Comparison of ENCODE assay signal across 10 cellular contexts in the genomic region with DNA sequence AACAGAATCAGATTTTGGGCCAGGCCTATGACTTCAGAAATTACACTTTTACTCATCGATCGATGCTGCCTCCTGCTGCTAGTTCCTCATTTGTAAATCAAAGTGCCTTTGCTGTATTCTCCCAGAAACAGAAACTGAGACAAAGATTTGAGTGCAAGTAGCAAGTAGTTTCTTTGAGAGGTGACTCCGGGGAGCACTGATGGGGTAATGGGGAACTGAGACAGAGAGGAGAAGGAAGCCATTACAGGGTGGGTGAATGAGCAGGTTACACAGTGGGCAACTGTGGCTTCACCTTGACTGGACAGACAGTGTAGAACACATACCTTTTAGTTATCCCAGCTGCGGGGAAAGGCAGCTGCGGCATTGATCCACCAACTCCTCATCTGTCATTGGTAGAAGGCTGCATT. TPM values are rescaled to one million over a fixed set of nuclear protein-coding genes. Genes with fewer than 3 reads are reported as not detected.
DNase-seq lines count a peak whose midpoint lies in the region; ATAC-seq and TF ChIP-seq lines count a peak whose summit lies in the region.
"Had no signal": no experiment of that assay in that cellular context is flagged by ENCODE, and none has a peak within 500 bp of the region (broad histone marks: within the 10 kb centered on the region; RNA-seq: fewer than 3 reads in every experiment).

No MANE protein-coding gene starts in this region.

- no peaks in the 10 kb centered on the region for H3K4me1 ChIP-seq in neuronal stem cell (ENCODE audit: control insufficient read depth in 2 of 2, insufficient read depth in 1 of 2, low read depth in 1 of 2, low read length in 2 of 2)

- H3K9me3 ChIP-seq in neuronal stem cell (replicated peaks in 1 of 2; ENCODE audit: control insufficient read depth in 2 of 2, insufficient read depth in 1 of 2, low read depth in 1 of 2, low read length in 2 of 2) = peaks cover 0 to 3% of the 10 kb centered on the region in 2 donors

- no peak overlapping the region for H2BK120ac ChIP-seq in neuronal stem cell (ENCODE audit: low read depth, low read length)

- no peak overlapping the region for H3K27ac ChIP-seq in neuronal stem cell (replicated peaks; ENCODE audit: low read length)
- no peak overlapping the region for H3K27ac ChIP-seq in coronary artery

- no peak overlapping the region for H2AFZ ChIP-seq in neuronal stem cell (ENCODE audit: low read length)

- TF ChIP-seq CTCF in coronary artery (IDR thresholded peaks at IDR 0.05) = no peak

- ATAC-seq in GM18907 (IDR thresholded peaks at IDR 0.05; ENCODE audit: unreplicated experiment) (peak; percentile 87), HG02571 (IDR thresholded peaks at IDR 0.05; ENCODE audit: unreplicated experiment) (peak; percentile 84), HG03521 (IDR thresholded peaks at IDR 0.05; ENCODE audit: unreplicated experiment) (peak; percentile 77)

- no peak overlapping the region for H3K9ac ChIP-seq in neuronal stem cell (ENCODE audit: low read depth, low read length, poor library complexity)

- no peak overlapping the region for H4K91ac ChIP-seq in neuronal stem cell (ENCODE audit: low read depth, low read length, poor library complexity)

- H3K36me3 ChIP-seq in neuronal stem cell (replicated peaks in 1 of 2; ENCODE audit: control insufficient read depth in 2 of 2, insufficient read depth in 2 of 2, low read length in 2 of 2) = no peaks in the 10 kb centered on the region

- H3K4me2 ChIP-seq in neuronal stem cell (ENCODE audit: insufficient read depth, low read length, poor library complexity, severe bottlenecking) = no peak overlapping the region

- no peaks in the 10 kb centered on the region for H3K79me1 ChIP-seq in neuronal stem cell (ENCODE audit: low read depth, low read length)

- WGBS in neuronal stem cell (ENCODE audit: extremely low coverage in 2 of 2, insufficient read length in 2 of 2, insufficient replicate concordance in 1 of 2), 2 donors = no CpG with 5 or more reads among the region's 5 CpGs

- no peak overlapping the region for H3K4ac ChIP-seq in neuronal stem cell (ENCODE audit: low read length)

- peak overlapping the region; percentile 15 for H3K18ac ChIP-seq in neuronal stem cell (ENCODE audit: low read length)

- H2AK5ac ChIP-seq in neuronal stem cell (ENCODE audit: low read depth, low read length) = no peak overlapping the region

- no peak overlapping the region for H3K14ac ChIP-seq in neuronal stem cell (ENCODE audit: low read length)

- H3K4me3 ChIP-seq in neuronal stem cell (ENCODE audit: low read length in 2 of 2) = no peak overlapping the region
- H3K4me3 ChIP-seq in coronary artery = no peak overlapping the region

- no peak overlapping the region for H2BK12ac ChIP-seq in neuronal stem cell (ENCODE audit: low read length)

- no peak overlapping the region for H2BK5ac ChIP-seq in neuronal stem cell (ENCODE audit: low read length)

- H3K23ac ChIP-seq in neuronal stem cell (ENCODE audit: low read depth, low read length, poor library complexity) = no peak overlapping the region

- peaks cover 0 to 31% (median 5%) of the 10 kb centered on the region in 3 experiments for H3K27me3 ChIP-seq in neuronal stem cell (ENCODE audit: control insufficient read depth in 3 of 3, insufficient read depth in 3 of 3, low read depth in 1 of 3, low read length in 3 of 3)

- no peak overlapping the region for H2BK15ac ChIP-seq in neuronal stem cell (ENCODE audit: low read length)

- DNase-seq in neuronal stem cell (ENCODE audit: low spot score) = no peak
- no peak for DNase-seq in H4 (ENCODE audit: low spot score)
- DNase-seq in activated gamma-delta T cell (lab: John Stamatoyannopoulos, UW) = no peak
- no peak for DNase-seq in coronary artery (ENCODE audit: low spot score)
- DNase-seq in NCI-H187 treated with DMSO at 0.1 percent for 48 hours (lab: John Stamatoyannopoulos, UW) = no peak
- DNase-seq: activated naive CD4-positive, alpha-beta T cell treated with anti-CD3 and anti-CD28 coated beads, Interleukin-2, amount 50 U/mL, for 16 hours; mesendoderm had no signal

- no peak overlapping the region for H4K8ac ChIP-seq in neuronal stem cell (ENCODE audit: low read depth, low read length)

RNA-seq across cellular contexts. Expression of a gene that starts 9.7 kb away (rescaled TPM):
- polyA plus RNA-seq in neuronal stem cell (2013, experiment 1 of 2) = 5.5 TPM
- 6.2 TPM for polyA plus RNA-seq in neuronal stem cell (2013, experiment 2 of 2)
- 6.2 and 13.7 TPM in 2 replicates for total RNA-seq in H4 (2014; rRNA removed; shearing (Covaris generic))

RNA-seq across cellular contexts. Expression of a gene that starts 18.7 kb away (rescaled TPM):
- 15.5 TPM for polyA plus RNA-seq in neuronal stem cell (2013, experiment 1 of 2)
- 15.9 TPM for polyA plus RNA-seq in neuronal stem cell (2013, experiment 2 of 2)
- total RNA-seq in H4 (2014; rRNA removed; shearing (Covaris generic)) = 17.4 and 18.1 TPM in 2 replicates
